ENCODE assay signal across 1 cellular context in genomic region chr11:118435893-118436624, GRCh38.
A peak's percentile ranks its signal among the peaks of the same experiment; 100 is the strongest.
TF ChIP-seq lines count a peak whose summit lies in the region.

KMT2A (plus strand) TSS chr11:118436492; CDS start chr11:118436513, 21 bp downstream.

TF ChIP-seq in K562, 482 proteins besides CTCF, POLR2A, EP300 and RAD21 (continued from another document and continues in another):
- peak; percentile 46; the same call in 1 of the 2 replicates for TF ChIP-seq PHF8 (IDR thresholded peaks at IDR 0.05; ENCODE audit: borderline replicate concordance, low read length)
- no peak for TF ChIP-seq ZKSCAN3 (CRISPR knock-in tag; IDR thresholded peaks at IDR 0.05)
- no peak for TF ChIP-seq ETV6 (IDR thresholded peaks at IDR 0.05; ENCODE audit: borderline replicate concordance in 1 of 2, low read depth in 2 of 2, low read length in 1 of 2)
- peak; percentile 69; the same call in 1 of the 2 replicates for TF ChIP-seq ETV6 (CRISPR knock-in tag; IDR thresholded peaks at IDR 0.05; ENCODE audit: borderline replicate concordance)
- TF ChIP-seq ZNF445 (CRISPR knock-in tag; IDR thresholded peaks at IDR 0.05; ENCODE audit: low read depth) = no peak
- TF ChIP-seq PHB2 (IDR thresholded peaks at IDR 0.05; ENCODE audit: low read depth) = no peak
- TF ChIP-seq SOX6 (IDR thresholded peaks at IDR 0.05) = peak; percentile 51
- TF ChIP-seq ZC3H8 (IDR thresholded peaks at IDR 0.05) = 0 out of 2 replicates have a peak, but pooled peaks have one; percentile 35
- TF ChIP-seq ILK (tag; IDR thresholded peaks at IDR 0.05; ENCODE audit: borderline replicate concordance, low read depth) = no peak
- TF ChIP-seq PML (IDR thresholded peaks at IDR 0.05; ENCODE audit: low read length) = peak; percentile 56; the same call in 1 of the 2 replicates
- TF ChIP-seq TAF7 (tag; IDR thresholded peaks at IDR 0.05) = peak; percentile 65; the same call in 1 of the 2 replicates
- TF ChIP-seq XRCC5 (IDR thresholded peaks at IDR 0.05; ENCODE audit: low read depth, low read length) = peak; percentile 98
- TF ChIP-seq ZNF589 (CRISPR knock-in tag; IDR thresholded peaks at IDR 0.05; ENCODE audit: low read depth) = 0 out of 2 replicates have a peak, but pooled peaks have one; percentile 79
- no peak for TF ChIP-seq NR0B1 (IDR thresholded peaks at IDR 0.05; ENCODE audit: partially characterized antibody)
- no peak for TF ChIP-seq IFI16 (CRISPR knock-in tag; IDR thresholded peaks at IDR 0.05)
- peak; percentile 77 for TF ChIP-seq NR2C2 (CRISPR knock-in tag; IDR thresholded peaks at IDR 0.05)
- peak; percentile 83 for TF ChIP-seq NR2C2 (tag; IDR thresholded peaks at IDR 0.05)
- TF ChIP-seq SAFB2 (IDR thresholded peaks at IDR 0.05; ENCODE audit: borderline replicate concordance, low read depth, low read length, severe bottlenecking) = no peak
- TF ChIP-seq ZNF324 (CRISPR knock-in tag; IDR thresholded peaks at IDR 0.05) = no peak
- TF ChIP-seq ADNP (tag; IDR thresholded peaks at IDR 0.05) = no peak
- no peak for TF ChIP-seq ARID3B (CRISPR knock-in tag; IDR thresholded peaks at IDR 0.05; ENCODE audit: borderline replicate concordance)
- no peak for TF ChIP-seq ZNF253 (CRISPR knock-in tag; conservative IDR thresholded peaks at IDR 0.05)
- TF ChIP-seq JUNB (CRISPR knock-in tag; conservative IDR thresholded peaks at IDR 0.05) = no peak
- 0 out of 2 replicates have a peak, but pooled peaks have one; percentile 13 for TF ChIP-seq KDM2B (CRISPR knock-in tag; IDR thresholded peaks at IDR 0.05)
- TF ChIP-seq ZBTB2 (IDR thresholded peaks at IDR 0.05) = peak; percentile 55; the same call in 1 of the 2 replicates
- no peak for TF ChIP-seq HMG20A (CRISPR knock-in tag; conservative IDR thresholded peaks at IDR 0.05)
- TF ChIP-seq TAF15 (IDR thresholded peaks at IDR 0.05; ENCODE audit: low read depth, low read length) = no peak
- TF ChIP-seq ZBTB9 (CRISPR knock-in tag; IDR thresholded peaks at IDR 0.05) = peak; percentile 83
- TF ChIP-seq PATZ1 (CRISPR knock-in tag; IDR thresholded peaks at IDR 0.05; ENCODE audit: borderline replicate concordance) = no peak
- no peak for TF ChIP-seq FOXA1 (IDR thresholded peaks at IDR 0.05; ENCODE audit: borderline replicate concordance)
- no peak for TF ChIP-seq CEBPZ (IDR thresholded peaks at IDR 0.05; ENCODE audit: borderline replicate concordance, low read depth, low read length)
- TF ChIP-seq ZBTB40 (IDR thresholded peaks at IDR 0.05) = peak; percentile 63
- TF ChIP-seq ZBTB40 (CRISPR knock-in tag; IDR thresholded peaks at IDR 0.05) = no peak
- TF ChIP-seq KHSRP (IDR thresholded peaks at IDR 0.05) = no peak
- no peak for TF ChIP-seq MLX (CRISPR knock-in tag; conservative IDR thresholded peaks at IDR 0.05)
